1 cellular context compared by ENCODE assay signal in the genomic region with DNA sequence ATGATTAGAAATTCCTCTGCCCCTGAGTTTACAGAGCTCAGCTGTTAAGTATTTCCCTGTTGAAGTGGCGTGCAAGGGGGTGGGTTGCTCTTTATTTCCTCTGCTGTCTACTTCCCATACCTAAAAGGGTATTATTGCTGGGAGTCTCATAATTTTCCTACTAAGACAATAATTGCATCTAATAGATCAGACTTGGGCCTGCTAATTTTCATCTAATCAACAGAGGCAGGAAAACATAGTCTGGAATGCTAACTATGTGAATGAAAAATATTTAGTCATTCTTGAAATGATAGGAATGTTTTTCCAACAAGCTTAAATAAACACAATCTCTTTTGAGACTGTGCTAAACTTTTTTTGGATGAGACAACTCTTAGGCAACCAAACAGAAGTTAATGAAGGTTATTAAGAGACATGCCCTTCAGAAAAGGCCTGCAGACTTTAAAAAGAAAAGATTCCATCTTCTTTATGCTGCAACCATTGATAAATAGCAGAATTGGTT.
TF ChIP-seq lines count a peak whose summit lies in the region.

No MANE protein-coding gene starts in this region.

TF ChIP-seq in WTC11, 78 proteins besides CTCF, POLR2A, EP300 and RAD21 (continued from another document):
- TF ChIP-seq, protein P1, sequence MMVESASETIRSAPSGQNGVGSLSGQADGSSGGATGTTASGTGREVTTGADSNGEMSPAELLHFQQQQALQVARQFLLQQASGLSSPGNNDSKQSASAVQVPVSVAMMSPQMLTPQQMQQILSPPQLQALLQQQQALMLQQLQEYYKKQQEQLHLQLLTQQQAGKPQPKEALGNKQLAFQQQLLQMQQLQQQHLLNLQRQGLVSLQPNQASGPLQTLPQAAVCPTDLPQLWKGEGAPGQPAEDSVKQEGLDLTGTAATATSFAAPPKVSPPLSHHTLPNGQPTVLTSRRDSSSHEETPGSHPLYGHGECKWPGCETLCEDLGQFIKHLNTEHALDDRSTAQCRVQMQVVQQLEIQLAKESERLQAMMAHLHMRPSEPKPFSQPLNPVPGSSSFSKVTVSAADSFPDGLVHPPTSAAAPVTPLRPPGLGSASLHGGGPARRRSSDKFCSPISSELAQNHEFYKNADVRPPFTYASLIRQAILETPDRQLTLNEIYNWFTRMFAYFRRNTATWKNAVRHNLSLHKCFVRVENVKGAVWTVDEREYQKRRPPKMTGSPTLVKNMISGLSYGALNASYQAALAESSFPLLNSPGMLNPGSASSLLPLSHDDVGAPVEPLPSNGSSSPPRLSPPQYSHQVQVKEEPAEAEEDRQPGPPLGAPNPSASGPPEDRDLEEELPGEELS (CRISPR knock-in tag; IDR thresholded peaks at IDR 0.05) = no peak
- no peak for TF ChIP-seq E2F5 (CRISPR knock-in tag; IDR thresholded peaks at IDR 0.05)
